ENCODE assay signal across 34 cellular contexts in the genomic region with DNA sequence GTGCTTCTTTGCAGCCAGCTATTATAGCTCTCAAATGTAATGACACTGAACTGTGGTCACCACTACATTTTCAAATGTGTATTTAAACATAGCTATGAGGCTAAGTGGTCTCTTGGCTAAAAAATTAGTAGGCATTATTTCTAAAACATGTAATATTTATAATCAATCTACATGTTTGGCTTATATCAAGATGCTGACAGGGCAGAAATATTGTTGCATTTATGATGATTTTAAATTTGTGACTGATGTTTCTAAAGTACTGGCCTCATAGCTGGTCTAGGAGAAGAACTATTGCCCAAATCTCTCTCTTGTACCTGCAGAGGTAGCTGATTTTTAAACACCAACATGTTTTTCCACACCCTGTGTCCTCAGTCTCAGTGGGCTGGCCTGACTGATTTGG.
"Had no signal": no experiment of that assay in that cellular context is flagged by ENCODE, and none has a peak within 500 bp of the region (broad histone marks: within the 10 kb centered on the region; RNA-seq: fewer than 3 reads in every experiment).

No MANE protein-coding gene starts in this region.

- H3K4me3 ChIP-seq: MG63 had no signal

- H3K9me3 ChIP-seq: MG63 had no signal

- H3K27me3 ChIP-seq: MG63 had no signal

- DNase-seq: Kasumi-1, MG63, MM.1S, NCI-H1048, NCI-H1092, NCI-H1092 treated with DMSO at 0.1 percent for 48 hours, NCI-H1105, NCI-H1105 treated with DMSO at 0.1 percent for 48 hours, NCI-H1417, NCI-H1417 treated with DMSO at 0.1 percent for 48 hours, NCI-H1436, NCI-H1436 treated with DMSO at 0.1 percent for 48 hours, NCI-H146, NCI-H1694, NCI-H1694 treated with DMSO at 0.1 percent for 48 hours, NCI-H187, NCI-H187 treated with DMSO at 0.1 percent for 48 hours, NCI-H1930, NCI-H2029, NCI-H2029 treated with DMSO at 0.1 percent for 48 hours, NCI-H2081, NCI-H2081 treated with DMSO at 0.1 percent for 48 hours, NCI-H2107, NCI-H2171, NCI-H2171 treated with DMSO at 0.1 percent for 48 hours, NCI-H2227 treated with DMSO at 0.1 percent for 48 hours, NCI-H226, NCI-H345, NCI-H446, NCI-H446 treated with DMSO at 0.1 percent for 48 hours, NCI-H510A, NCI-H510A treated with DMSO at 0.1 percent for 48 hours, NCI-H524, NCI-H524 treated with DMSO at 0.1 percent for 48 hours had no signal

- H3K36me3 ChIP-seq: MG63 had no signal
